ENCODE assay signal across 22 cellular contexts in the genomic region with DNA sequence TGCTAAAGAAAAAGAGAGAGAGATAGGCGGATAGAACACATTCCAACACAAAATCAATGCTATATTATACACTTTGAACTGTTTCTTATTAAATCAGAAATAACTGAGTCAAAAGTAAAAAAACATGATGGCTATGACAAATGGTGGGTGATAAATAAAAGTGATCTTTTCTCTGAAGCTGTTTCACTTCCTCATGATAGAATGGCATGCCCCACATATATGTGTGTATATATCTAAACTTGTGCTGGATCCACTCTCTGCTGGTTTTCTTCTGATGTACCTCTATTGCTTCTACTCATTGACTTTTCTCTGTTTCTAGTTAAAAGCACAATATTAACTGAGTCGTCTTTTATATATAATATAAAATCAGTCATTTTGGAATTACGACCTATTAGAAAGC.
"Had no signal": no experiment of that assay in that cellular context is flagged by ENCODE, and none has a peak within 500 bp of the region (broad histone marks: within the 10 kb centered on the region; RNA-seq: fewer than 3 reads in every experiment).

No MANE protein-coding gene starts in this region.

- ATAC-seq: effector memory CD8-positive, alpha-beta T cell; esophagus mucosa; gastrocnemius medialis; heart right ventricle; left cardiac atrium; left lung; left ventricle myocardium superior; lower lobe of right lung; mucosa of descending colon had no signal

- DNase-seq: colonic mucosa; cortex of kidney; effector CD8-positive, alpha-beta T cell; effector memory CD8-positive, alpha-beta T cell; endodermal cell; erythroblast; esophagus squamous epithelium; foreskin fibroblast; foreskin melanocyte; gastrocnemius medialis; glutamatergic neuron; head of caudate nucleus; heart right ventricle; hippocampal formation; left cardiac atrium; left lung; left ventricle myocardium superior; lower lobe of right lung; mesenchymal stem cell; mucosa of descending colon; naive B cell had no signal
